Comparison of ENCODE assay signal across 8 cellular contexts in the genomic region with DNA sequence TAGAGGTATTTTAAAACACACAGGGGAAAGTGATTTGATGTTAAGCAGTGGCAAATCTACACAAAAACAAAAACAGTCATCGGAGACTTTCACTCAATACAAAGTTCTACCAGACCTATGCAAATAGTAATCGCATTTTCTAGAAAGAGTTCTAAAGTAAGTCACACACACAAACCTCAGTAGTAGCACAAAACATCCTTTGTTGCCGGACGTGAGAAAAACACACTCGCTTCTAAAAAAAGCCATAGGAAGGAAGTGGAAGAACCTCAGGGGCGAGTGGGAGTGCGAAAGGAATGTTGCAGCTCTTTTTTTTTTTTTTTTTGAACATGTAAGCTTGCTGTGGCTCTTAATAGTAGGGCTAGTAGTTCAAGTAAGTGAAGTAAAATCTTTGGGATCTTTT.
DNase-seq lines count a peak whose midpoint lies in the region; ATAC-seq, FAIRE-seq and TF ChIP-seq lines count a peak whose summit lies in the region.

No MANE protein-coding gene starts in this region.

- TF ChIP-seq POLR2A in GM12878 (IDR thresholded peaks at IDR 0.05; ENCODE audit: low read depth, low read length): no peak

- DNase-seq in CD8-positive, alpha-beta T cell: peak in 2 of 7 experiments; percentile 20 to 43
- peak; percentile 91 for DNase-seq in GM12878 (ENCODE audit: low read depth, low spot score)
- DNase-seq in natural killer cell treated with Interleukin-12 subunit alpha and Interleukin-12 subunit beta and Interleukin-15 and Interleukin-18, amount 100 ng/mL, for 72 hours (ENCODE audit: low spot score): peak; percentile 68
- no peak for DNase-seq in stimulated activated CD4-positive, alpha-beta T cell treated with anti-CD3 and anti-CD28 coated beads, Interleukin-1b, Interleukin-23, amount 100 ng/mL, for 48 hours
- no peak for DNase-seq in HCEC 1CT
- DNase-seq in NK-92 (lab: John Stamatoyannopoulos, UW; ENCODE audit: unreplicated experiment): no peak

- H3K4me3 ChIP-seq in CD8-positive, alpha-beta T cell (ENCODE audit: low read depth, low read length): peak overlapping the region; percentile 1
- H3K4me3 ChIP-seq in GM12878: peak overlapping the region; percentile 34

- H3K4me2 ChIP-seq in GM12878 (ENCODE audit: control insufficient read depth, insufficient read depth): peak overlapping the region; percentile 63

- H4K20me1 ChIP-seq in GM12878 (ENCODE audit: control insufficient read depth, insufficient read depth): no peaks in the 10 kb centered on the region

- no peaks in the 10 kb centered on the region for H3K9me3 Mint-ChIP-seq in CD8-positive, alpha-beta T cell
- peaks cover 4% of the 10 kb centered on the region for H3K9me3 Mint-ChIP-seq in natural killer cell treated with Interleukin-12 subunit alpha and Interleukin-12 subunit beta and Interleukin-15 and Interleukin-18, amount 100 ng/mL, for 72 hours

- H3K36me3 Mint-ChIP-seq in CD8-positive, alpha-beta T cell: peaks cover 11% of the 10 kb centered on the region
- no peaks in the 10 kb centered on the region for H3K36me3 Mint-ChIP-seq in natural killer cell treated with Interleukin-12 subunit alpha and Interleukin-12 subunit beta and Interleukin-15 and Interleukin-18, amount 100 ng/mL, for 72 hours

- H3K4me3 Mint-ChIP-seq in CD8-positive, alpha-beta T cell: peak overlapping the region; percentile 64
- H3K4me3 Mint-ChIP-seq in natural killer cell treated with Interleukin-12 subunit alpha and Interleukin-12 subunit beta and Interleukin-15 and Interleukin-18, amount 100 ng/mL, for 72 hours: peak overlapping the region; percentile 82

- TF ChIP-seq RAD21 in GM12878 (IDR thresholded peaks at IDR 0.05; ENCODE audit: insufficient read depth, low read depth, low read length): peak; percentile 23; the same call in 1 of the 2 replicates

- H3K9ac ChIP-seq in GM12878 (ENCODE audit: control insufficient read depth, insufficient read depth, low read length): peak overlapping the region; percentile 31; the same call in 1 of the 2 replicates

- peaks cover 82% of the 10 kb centered on the region for H3K4me1 ChIP-seq in CD8-positive, alpha-beta T cell (ENCODE audit: insufficient read depth, low read length)
- H3K4me1 ChIP-seq in GM12878 (ENCODE audit: control insufficient read depth, insufficient read depth, low read length): peaks cover 60% of the 10 kb centered on the region

- H3K27ac Mint-ChIP-seq in CD8-positive, alpha-beta T cell: peak overlapping the region; percentile 85
- H3K27ac Mint-ChIP-seq in natural killer cell treated with Interleukin-12 subunit alpha and Interleukin-12 subunit beta and Interleukin-15 and Interleukin-18, amount 100 ng/mL, for 72 hours: peak overlapping the region; percentile 74 to 93

- H3K9me3 ChIP-seq in CD8-positive, alpha-beta T cell (ENCODE audit: low read length): no peaks in the 10 kb centered on the region
- no peaks in the 10 kb centered on the region; the same call in 2 of the 3 replicates for H3K9me3 ChIP-seq in GM12878 (replicated peaks; ENCODE audit: control insufficient read depth, insufficient read depth, low read length)

- CTCF ChIA-PET in CD8-positive, alpha-beta T cell (lab: Charles Lee): interaction anchor here (1.2 to 5.1 kb wide), 2 partner anchors 11 to 88 kb away, joined by 5 to 36 read pairs; a partner anchor contains a TSS
- CTCF ChIA-PET in GM12878 (lab: Yijun Ruan, JAX): interaction anchor here (1.1 to 9.2 kb wide), 5 partner anchors 13 to 140 kb away, joined by 3 to 88 read pairs (median 4); a partner anchor contains a TSS

- ATAC-seq in CD8-positive, alpha-beta T cell: no peak
- ATAC-seq in GM19467 (IDR thresholded peaks at IDR 0.05; ENCODE audit: unreplicated experiment) (peak; percentile 37), HG03565 (IDR thresholded peaks at IDR 0.05; ENCODE audit: unreplicated experiment) (peak; percentile 60), GM12878 (peak; percentile 58)
- ATAC-seq in natural killer cell treated with Interleukin-12 subunit alpha and Interleukin-12 subunit beta and Interleukin-15 and Interleukin-18, amount 100 ng/mL, for 72 hours: peak; percentile 47 to 60

- WGBS in GM12878 (ENCODE audit: insufficient coverage, insufficient replicate concordance, low lambda C conversion rate, missing lambda C conversion rate): 0% methylated on average over 7 of the region's 7 CpGs

- no peaks in the 10 kb centered on the region for H3K27me3 Mint-ChIP-seq in CD8-positive, alpha-beta T cell (ENCODE audit: low read depth)
- H3K27me3 Mint-ChIP-seq in natural killer cell treated with Interleukin-12 subunit alpha and Interleukin-12 subunit beta and Interleukin-15 and Interleukin-18, amount 100 ng/mL, for 72 hours: no peaks in the 10 kb centered on the region

- POLR2A ChIA-PET in CD8-positive, alpha-beta T cell (lab: Charles Lee): interaction anchor here (1.1 to 2.0 kb wide), 2 partner anchors 13 to 88 kb away, joined by 4 to 6 read pairs; a partner anchor contains a TSS
- POLR2A ChIA-PET in GM12878 (lab: Charles Lee): interaction anchor here (0.6 to 5.1 kb wide), 5 partner anchors 10 to 337 kb away, joined by 4 to 50 read pairs (median 5); a partner anchor contains a TSS

- H3K79me2 ChIP-seq in GM12878 (ENCODE audit: control insufficient read depth, insufficient read depth, low read length): peaks cover 61% of the 10 kb centered on the region

- peak overlapping the region; percentile 38 for H3K27ac ChIP-seq in CD8-positive, alpha-beta T cell (ENCODE audit: low read depth, low read length)
- H3K27ac ChIP-seq in GM12878 (ENCODE audit: control insufficient read depth, insufficient read depth): peak overlapping the region; percentile 34

- in situ Hi-C loops in GM12878 (cut with MboI): no loop called here

- no peak overlapping the region for H2AFZ ChIP-seq in GM12878 (ENCODE audit: control insufficient read depth, low read depth, low read length)

- peaks cover 90% of the 10 kb centered on the region for H3K4me1 Mint-ChIP-seq in CD8-positive, alpha-beta T cell (ENCODE audit: low read depth)
- H3K4me1 Mint-ChIP-seq in natural killer cell treated with Interleukin-12 subunit alpha and Interleukin-12 subunit beta and Interleukin-15 and Interleukin-18, amount 100 ng/mL, for 72 hours (ENCODE audit: low read depth in 2 of 2): peaks cover 64 to 68% of the 10 kb centered on the region in 2 donors

- no peaks in the 10 kb centered on the region for H3K27me3 ChIP-seq in CD8-positive, alpha-beta T cell (ENCODE audit: insufficient read depth, low read length)
- H3K27me3 ChIP-seq in GM12878 (replicated peaks in 1 of 2; ENCODE audit: control insufficient read depth in 2 of 2, insufficient read depth in 2 of 2, low read length in 1 of 2): no peaks in the 10 kb centered on the region

- H3K36me3 ChIP-seq in CD8-positive, alpha-beta T cell (ENCODE audit: insufficient read depth, low read length): no peaks in the 10 kb centered on the region
- no peaks in the 10 kb centered on the region for H3K36me3 ChIP-seq in GM12878 (ENCODE audit: control insufficient read depth in 2 of 2, insufficient read depth in 2 of 2, low read length in 1 of 2)

- TF ChIP-seq CTCF in CD8-positive, alpha-beta T cell (IDR thresholded peaks at IDR 0.05): no peak
- TF ChIP-seq CTCF in GM12878 (IDR thresholded peaks at IDR 0.05 in 2 of 3, conservative IDR thresholded peaks at IDR 0.05 in 1 of 3; ENCODE audit: control insufficient read depth in 2 of 3, extremely low read depth in 1 of 3, insufficient read depth in 1 of 3, low read depth in 3 of 3, low read length in 3 of 3): no peak

- TF ChIP-seq EP300 in GM12878 (IDR thresholded peaks at IDR 0.05; ENCODE audit: borderline replicate concordance in 1 of 2, control insufficient read depth in 1 of 2, low read depth in 2 of 2, low read length in 2 of 2): peak; percentile 19 to 62; a peak in 1 of 4 replicates

- FAIRE-seq in GM12878 (lab: Jason Lieb, UNC): no peak

- intact Hi-C loops in CD8-positive, alpha-beta T cell (cut with DNase I, micrococcal nuclease): loop anchor here (1.0 to 10.0 kb wide), 3 partner anchors 10 to 239 kb away; no protein-coding TSS in a partner anchor
- intact Hi-C loops in GM12878 (cut with micrococcal nuclease; ENCODE audit: unreplicated experiment): no loop called here

- SMC1A ChIA-PET in GM12878 (lab: Charles Lee; ENCODE audit: uncharacterized antibody, unreplicated experiment): interaction anchor here (1.0 to 5.5 kb wide), 13 partner anchors 11 to 242 kb away, joined by 3 to 84 read pairs (median 6); a partner anchor contains a TSS

- BruUV-seq in GM12878 (replicated peaks; lab: Mats Ljungman, UMichigan): no TSS peak

- RAD21 ChIA-PET in GM12878 (lab: Charles Lee; ENCODE audit: unreplicated experiment): interaction anchor here (0.9 to 4.4 kb wide), 9 partner anchors 10 to 178 kb away, joined by 3 to 34 read pairs (median 8); a partner anchor contains a TSS

TF ChIP-seq in GM12878, 131 proteins besides CTCF, POLR2A, EP300 and RAD21 (continues in another document):
- TF ChIP-seq MTA3 (IDR thresholded peaks at IDR 0.05; ENCODE audit: borderline replicate concordance, low read length) (peak; percentile 39; the same call in 1 of the 2 replicates), SREBF2 (IDR thresholded peaks at IDR 0.05; ENCODE audit: low read length) (no peak), TBL1XR1 (IDR thresholded peaks at IDR 0.05; ENCODE audit: low read depth, low read length) (peak; percentile 85), ZBED1 (IDR thresholded peaks at IDR 0.05; ENCODE audit: borderline replicate concordance) (no peak), CBX3 (IDR thresholded peaks at IDR 0.05; ENCODE audit: borderline replicate concordance, low read depth) (no peak)

Comparison
In these comparisons a context has a peak if more than half of its experiments do, and no peak if none do; other contexts are left out.
1. DNase-seq: peak in GM12878 (single experiment) and natural killer cell treated with Interleukin-12 subunit alpha and Interleukin-12 subunit beta and Interleukin-15 and Interleukin-18, amount 100 ng/mL, for 72 hours (single experiment); none in stimulated activated CD4-positive, alpha-beta T cell treated with anti-CD3 and anti-CD28 coated beads, Interleukin-1b, Interleukin-23, amount 100 ng/mL, for 48 hours (single experiment), HCEC 1CT (single experiment) and NK-92 (single experiment).